Comparison of ENCODE assay signal across 13 cellular contexts in genomic region chr2:191050640-191050987, GRCh38. TPM values are rescaled to one million over a fixed set of nuclear protein-coding genes. Genes with fewer than 3 reads are reported as not detected.
DNase-seq lines count a peak whose midpoint lies in the region; ATAC-seq and TF ChIP-seq lines count a peak whose summit lies in the region.
"Had no signal": no experiment of that assay in that cellular context is flagged by ENCODE, and none has a peak within 500 bp of the region (broad histone marks: within the 10 kb centered on the region; RNA-seq: fewer than 3 reads in every experiment).

No MANE protein-coding gene starts in this region.

- no peak overlapping the region for H3K27ac Mint-ChIP-seq in MCF 10A (ENCODE audit: low read depth, unreplicated experiment)
- no peak overlapping the region for H3K27ac Mint-ChIP-seq in stimulated activated effector memory CD8-positive, alpha-beta T cell treated with anti-CD3 and anti-CD28 coated beads, Interleukin-12 subunit alpha, Interleukin-12 subunit beta, amount 100 ng/mL, for 72 hours
- H3K27ac Mint-ChIP-seq: activated T-cell treated with anti-CD3 and anti-CD28 coated beads, Interleukin-2, amount 50 U/mL, for 24 hours had no signal

- H3K36me3 Mint-ChIP-seq in MCF 10A (ENCODE audit: insufficient read depth, unreplicated experiment), result no peaks in the 10 kb centered on the region
- H3K36me3 Mint-ChIP-seq in stimulated activated effector memory CD8-positive, alpha-beta T cell treated with anti-CD3 and anti-CD28 coated beads, Interleukin-12 subunit alpha, Interleukin-12 subunit beta, amount 100 ng/mL, for 72 hours, result peaks cover 22% of the 10 kb centered on the region

- H3K4me3 ChIP-seq in breast epithelium (no peak overlapping the region), RWPE2 (ENCODE audit: severe bottlenecking) (no peak overlapping the region), gastroesophageal sphincter (no peak overlapping the region)
- H3K4me3 ChIP-seq: cardiac muscle cell, Peyer's patch had no signal

- H3K9me3 Mint-ChIP-seq in MCF 10A (ENCODE audit: unreplicated experiment), result no peaks in the 10 kb centered on the region
- H3K9me3 Mint-ChIP-seq in stimulated activated effector memory CD8-positive, alpha-beta T cell treated with anti-CD3 and anti-CD28 coated beads, Interleukin-12 subunit alpha, Interleukin-12 subunit beta, amount 100 ng/mL, for 72 hours, result no peaks in the 10 kb centered on the region
- H3K9me3 Mint-ChIP-seq: activated T-cell treated with anti-CD3 and anti-CD28 coated beads, Interleukin-2, amount 50 U/mL, for 24 hours; naive thymus-derived CD8-positive, alpha-beta T cell had no signal

- POLR2A ChIA-PET in MCF 10A (lab: Yijun Ruan, JAX), result interaction anchor here (0.6 to 2.1 kb wide), 8 partner anchors 14 to 1986 kb away, joined by 3 to 13 read pairs (median 4); no protein-coding TSS in a partner anchor

- TF ChIP-seq EP300 in gastroesophageal sphincter (IDR thresholded peaks at IDR 0.05), result no peak

- ATAC-seq in RWPE2 (ENCODE audit: low read depth), result peak; percentile 30; the same call in 2 of the 3 replicates
- ATAC-seq in gastroesophageal sphincter, result peak; percentile 56
- no peak for ATAC-seq in HG03025 (IDR thresholded peaks at IDR 0.05; ENCODE audit: low FRiP score, unreplicated experiment)
- ATAC-seq in GM21723 (IDR thresholded peaks at IDR 0.05; ENCODE audit: unreplicated experiment), result no peak
- no peak for ATAC-seq in stimulated activated effector memory CD8-positive, alpha-beta T cell treated with anti-CD3 and anti-CD28 coated beads, Interleukin-12 subunit alpha, Interleukin-12 subunit beta, amount 100 ng/mL, for 72 hours
- ATAC-seq: naive thymus-derived CD8-positive, alpha-beta T cell had no signal

- H3K36me3 ChIP-seq in breast epithelium (no peaks in the 10 kb centered on the region), RWPE2 (ENCODE audit: low read depth) (no peaks in the 10 kb centered on the region), gastroesophageal sphincter (no peaks in the 10 kb centered on the region)
- H3K36me3 ChIP-seq: cardiac muscle cell, Peyer's patch had no signal

- H3K4me3 Mint-ChIP-seq in MCF 10A (ENCODE audit: unreplicated experiment), result no peak overlapping the region
- no peak overlapping the region for H3K4me3 Mint-ChIP-seq in stimulated activated effector memory CD8-positive, alpha-beta T cell treated with anti-CD3 and anti-CD28 coated beads, Interleukin-12 subunit alpha, Interleukin-12 subunit beta, amount 100 ng/mL, for 72 hours
- H3K4me3 Mint-ChIP-seq: activated T-cell treated with anti-CD3 and anti-CD28 coated beads, Interleukin-2, amount 50 U/mL, for 24 hours had no signal

- TF ChIP-seq POLR2A in breast epithelium (IDR thresholded peaks at IDR 0.05) (no peak), gastroesophageal sphincter (IDR thresholded peaks at IDR 0.05) (no peak)

- intact Hi-C loops in MCF 10A (cut with micrococcal nuclease) (no loop called here), breast epithelium (cut with DNase I; ENCODE audit: low total_unique reads) (loop anchor here (5.0 kb wide), 1 partner anchor 102 kb away; the partner anchor contains the start of gene STAT4)

- H3K27me3 ChIP-seq in breast epithelium, result no peaks in the 10 kb centered on the region
- H3K27me3 ChIP-seq in RWPE2 (ENCODE audit: insufficient read depth, poor library complexity, severe bottlenecking), result no peaks in the 10 kb centered on the region
- H3K27me3 ChIP-seq in gastroesophageal sphincter, result peaks cover 4% of the 10 kb centered on the region
- H3K27me3 ChIP-seq: cardiac muscle cell, Peyer's patch had no signal

- no peaks in the 10 kb centered on the region for H3K27me3 Mint-ChIP-seq in MCF 10A (ENCODE audit: insufficient read depth, unreplicated experiment)
- H3K27me3 Mint-ChIP-seq: activated T-cell treated with anti-CD3 and anti-CD28 coated beads, Interleukin-2, amount 50 U/mL, for 24 hours; naive thymus-derived CD8-positive, alpha-beta T cell had no signal

- H3K4me1 ChIP-seq in breast epithelium, result no peaks in the 10 kb centered on the region
- H3K4me1 ChIP-seq in RWPE2 (ENCODE audit: insufficient read depth, poor library complexity, severe bottlenecking), result peaks cover 8% of the 10 kb centered on the region
- H3K4me1 ChIP-seq in gastroesophageal sphincter, result peaks cover 0 to 29% (median 7%) of the 10 kb centered on the region in 3 donors

- CTCF ChIA-PET in MCF 10A (lab: Yijun Ruan, JAX), result interaction anchor here (0.7 to 8.3 kb wide), 23 partner anchors 9 to 761 kb away, joined by 3 to 604 read pairs (median 4); partner anchors contain the start of gene STAT4

- WGBS in gastroesophageal sphincter (ENCODE audit: low coverage in 1 of 2), 2 donors, result 25% methylated on average over 1 of the region's 1 CpG; no CpG with 5 or more reads in 1 of the 2 donors

- H3K27ac ChIP-seq in breast epithelium (peak overlapping the region in 1 of 2 donors; percentile 48), RWPE2 (ENCODE audit: poor library complexity, severe bottlenecking) (peak overlapping the region; percentile 5), gastroesophageal sphincter (peak overlapping the region in 3 of 4 donors; percentile 28 to 70 (median 54))
- H3K27ac ChIP-seq: Peyer's patch had no signal

- no peaks in the 10 kb centered on the region for H3K9me3 ChIP-seq in breast epithelium
- H3K9me3 ChIP-seq in RWPE2 (ENCODE audit: severe bottlenecking), result no peaks in the 10 kb centered on the region
- H3K9me3 ChIP-seq in gastroesophageal sphincter, result no peaks in the 10 kb centered on the region
- H3K9me3 ChIP-seq: Peyer's patch had no signal

- no TSS peak for BruUV-seq in MCF 10A (replicated peaks; lab: Mats Ljungman, UMichigan)

- DNase-seq in MCF 10A (ENCODE audit: unreplicated experiment) (peak; percentile 80), breast epithelium (ENCODE audit: low spot score in 2 of 2) (no peak), RWPE2 (ENCODE audit: low spot score) (no peak), stromal cell of bone marrow (ENCODE audit: low read depth) (peak; percentile 71)
- DNase-seq in stimulated activated effector memory CD8-positive, alpha-beta T cell treated with anti-CD3 and anti-CD28 coated beads, Interleukin-12 subunit alpha, Interleukin-12 subunit beta, amount 100 ng/mL, for 72 hours (ENCODE audit: low spot score in 2 of 2), result no peak
- DNase-seq: activated T-cell treated with anti-CD3 and anti-CD28 coated beads, Interleukin-2, amount 50 U/mL, for 24 hours; C1 segment of cervical spinal cord; naive thymus-derived CD8-positive, alpha-beta T cell; Peyer's patch had no signal

- H3K4me1 Mint-ChIP-seq in MCF 10A (ENCODE audit: insufficient read depth, unreplicated experiment), result peaks cover 10% of the 10 kb centered on the region
- peaks cover 7% of the 10 kb centered on the region for H3K4me1 Mint-ChIP-seq in stimulated activated effector memory CD8-positive, alpha-beta T cell treated with anti-CD3 and anti-CD28 coated beads, Interleukin-12 subunit alpha, Interleukin-12 subunit beta, amount 100 ng/mL, for 72 hours

- no peak for TF ChIP-seq CTCF in MCF 10A (IDR thresholded peaks at IDR 0.05; ENCODE audit: unreplicated experiment)
- TF ChIP-seq CTCF in breast epithelium (IDR thresholded peaks at IDR 0.05), result no peak
- TF ChIP-seq CTCF in RWPE2 (IDR thresholded peaks at IDR 0.05; ENCODE audit: poor library complexity, severe bottlenecking), result no peak
- no peak for TF ChIP-seq CTCF in gastroesophageal sphincter (IDR thresholded peaks at IDR 0.05)

RNA-seq across cellular contexts. Expression of gene STAT1, which starts 36.6 kb away (rescaled TPM):
- total RNA-seq in MCF 10A (2022) (32.3 and 36.9 TPM in 2 replicates), breast epithelium (10 to 100 TPM; 44.2 to 79.6 (median 59.4) TPM), gastroesophageal sphincter (10 to 100 TPM; 47.0 to 59.9 (median 53.5) TPM)

Comparison
In these comparisons a context has a peak if more than half of its experiments do, and no peak if none do; other contexts are left out.
1. DNase-seq: peak in MCF 10A (single experiment) and stromal cell of bone marrow (single experiment); none in breast epithelium (0 of 2), RWPE2 (single experiment) and stimulated activated effector memory CD8-positive, alpha-beta T cell treated with anti-CD3 and anti-CD28 coated beads, Interleukin-12 subunit alpha, Interleukin-12 subunit beta, amount 100 ng/mL, for 72 hours (0 of 2).
2. ATAC-seq: peak in RWPE2 (single experiment) and gastroesophageal sphincter (single experiment); none in HG03025 (single experiment), GM21723 (single experiment) and stimulated activated effector memory CD8-positive, alpha-beta T cell treated with anti-CD3 and anti-CD28 coated beads, Interleukin-12 subunit alpha, Interleukin-12 subunit beta, amount 100 ng/mL, for 72 hours (single experiment).